ENCODE assay signal across 26 cellular contexts in genomic region chr15:38024293-38025091, GRCh38.
"Had no signal": no experiment of that assay in that cellular context is flagged by ENCODE, and none has a peak within 500 bp of the region (broad histone marks: within the 10 kb centered on the region; RNA-seq: fewer than 3 reads in every experiment).

No MANE protein-coding gene starts in this region.

- H3K27ac ChIP-seq: gastrocnemius medialis, left lung, lower lobe of right lung, skin epidermis, stomach, thyroid gland, upper lobe of left lung, vagina had no signal

- H3K27me3 ChIP-seq: gastrocnemius medialis, left lung, stomach, thyroid gland, upper lobe of left lung, vagina had no signal

- H3K9me3 Mint-ChIP-seq: activated B cell treated with CpG ODN at 0.5 μM for 24 hours; activated CD8-positive, alpha-beta T cell treated with anti-CD3 and anti-CD28 coated beads for 36 hours; natural killer cell had no signal

- H3K27ac Mint-ChIP-seq: activated B cell treated with CpG ODN at 0.5 μM for 24 hours; activated CD8-positive, alpha-beta memory T cell treated with anti-CD3 and anti-CD28 coated beads, Interleukin-2, amount 10 ng/mL, durations not matched to agents 7 days and 5 days; activated CD8-positive, alpha-beta T cell treated with anti-CD3 and anti-CD28 coated beads for 36 hours; activated naive CD8-positive, alpha-beta T cell; activated T-cell treated with anti-CD3 and anti-CD28 coated beads, Interleukin-2, amount 50 U/mL, for 72 hours; brain; natural killer cell had no signal

- H3K9me3 ChIP-seq: gastrocnemius medialis, left lung, lower lobe of right lung, thyroid gland, upper lobe of left lung, vagina had no signal

- H3K36me3 Mint-ChIP-seq: activated CD8-positive, alpha-beta memory T cell treated with anti-CD3 and anti-CD28 coated beads, Interleukin-2, amount 10 ng/mL, durations not matched to agents 7 days and 5 days; activated naive CD8-positive, alpha-beta T cell; brain; natural killer cell had no signal

- H3K4me3 Mint-ChIP-seq: activated B cell treated with CpG ODN at 0.5 μM for 24 hours; activated CD8-positive, alpha-beta memory T cell treated with anti-CD3 and anti-CD28 coated beads, Interleukin-2, amount 10 ng/mL, durations not matched to agents 7 days and 5 days; activated CD8-positive, alpha-beta T cell treated with anti-CD3 and anti-CD28 coated beads for 36 hours; activated naive CD8-positive, alpha-beta T cell; activated T-cell treated with anti-CD3 and anti-CD28 coated beads, Interleukin-2, amount 50 U/mL, for 72 hours; brain; natural killer cell had no signal

- H3K36me3 ChIP-seq: gastrocnemius medialis, left lung, lower lobe of right lung, stomach, thyroid gland, upper lobe of left lung, vagina had no signal

- ATAC-seq: activated CD8-positive, alpha-beta memory T cell treated with anti-CD3 and anti-CD28 coated beads, Interleukin-2, amount 10 ng/mL, durations not matched to agents 7 days and 5 days; activated CD8-positive, alpha-beta T cell treated with anti-CD3 and anti-CD28 coated beads for 36 hours; activated T-cell treated with anti-CD3 and anti-CD28 coated beads, Interleukin-2, amount 50 U/mL, for 72 hours; gastrocnemius medialis; left lung; lower lobe of right lung; natural killer cell; sciatic nerve had no signal

- H3K4me3 ChIP-seq: gastrocnemius medialis, left lung, lower lobe of right lung, skin epidermis, stomach, thyroid gland, upper lobe of left lung, vagina had no signal

- H3K4me1 Mint-ChIP-seq: activated B cell treated with CpG ODN at 0.5 μM for 24 hours; activated CD8-positive, alpha-beta memory T cell treated with anti-CD3 and anti-CD28 coated beads, Interleukin-2, amount 10 ng/mL, durations not matched to agents 7 days and 5 days; brain; natural killer cell had no signal

- H3K4me1 ChIP-seq: gastrocnemius medialis, lower lobe of right lung, stomach, thyroid gland, upper lobe of left lung, vagina had no signal

- DNase-seq: activated B cell treated with CpG ODN at 0.5 μM for 24 hours; activated CD4-positive, alpha-beta T cell treated with anti-CD3 and anti-CD28 coated beads, Interleukin-2, amount 50 U/mL, for 1 hour; activated CD8-positive, alpha-beta memory T cell treated with anti-CD3 and anti-CD28 coated beads, Interleukin-2, amount 10 ng/mL, durations not matched to agents 7 days and 5 days; activated CD8-positive, alpha-beta T cell treated with anti-CD3 and anti-CD28 coated beads for 36 hours; activated effector memory CD4-positive, alpha-beta T cell treated with Interleukin-2 at 50 U/mL for 16 hours; activated naive CD4-positive, alpha-beta T cell treated with Interleukin-2 at 50 U/mL for 16 hours; activated T-cell treated with anti-CD3 and anti-CD28 coated beads, Interleukin-2, amount 50 U/mL, for 72 hours; aorta; effector CD8-positive, alpha-beta T cell; gastrocnemius medialis; glutamatergic neuron; left lung; lower lobe of right lung; mesendoderm; natural killer cell; stimulated activated CD4-positive, alpha-beta T cell treated with anti-CD3 and anti-CD28 coated beads, Interleukin-12 subunit alpha, Interleukin-12 subunit beta, amount 100 ng/mL, for 4 hours; stimulated activated CD4-positive, alpha-beta T cell treated with anti-CD3 and anti-CD28 coated beads, Interleukin-4, amount 100 ng/mL, for 1 hour; stomach; T-helper 2 cell; thyroid gland; upper lobe of left lung had no signal
